18 cellular contexts compared by ENCODE assay signal in the genomic region with DNA sequence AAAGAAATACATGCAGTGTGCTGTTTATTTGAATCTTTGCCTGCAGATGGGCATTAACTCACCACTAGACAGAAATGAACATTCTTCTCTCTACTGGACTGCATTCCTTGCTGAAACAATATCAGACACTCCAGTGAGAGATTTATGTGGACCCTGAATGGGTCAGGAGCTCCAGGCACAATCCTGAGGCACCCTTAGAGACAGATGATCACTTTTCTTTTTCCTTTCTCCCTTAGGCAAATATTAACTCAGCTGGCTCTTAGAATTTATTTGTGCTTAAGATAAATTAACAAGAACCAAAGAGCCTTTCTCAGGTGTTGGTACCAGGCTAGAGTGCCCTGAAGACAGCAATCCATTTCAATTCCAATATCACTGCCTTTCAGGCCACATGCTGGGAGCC.
"Had no signal": no experiment of that assay in that cellular context is flagged by ENCODE, and none has a peak within 500 bp of the region (broad histone marks: within the 10 kb centered on the region; RNA-seq: fewer than 3 reads in every experiment).

No MANE protein-coding gene starts in this region.

- H3K27ac ChIP-seq: colonic mucosa, gastrocnemius medialis, right atrium auricular region, tibial artery had no signal

- DNase-seq: activated CD4-positive, alpha-beta T cell treated with anti-CD3 and anti-CD28 coated beads, Interleukin-2, amount 50 U/mL, for 1 hour; activated CD4-positive, CD25-positive, alpha-beta regulatory T cell treated with anti-CD3 and anti-CD28 coated beads, Interleukin-2, amount 50 U/mL, for 72 hours; activated CD8-positive, alpha-beta memory T cell treated with anti-CD3 and anti-CD28 coated beads for 24 hours; activated CD8-positive, alpha-beta memory T cell treated with anti-CD3 and anti-CD28 coated beads, Interleukin-2, amount 50 U/mL, for 48 hours; activated effector memory CD4-positive, alpha-beta T cell treated with anti-CD3 and anti-CD28 coated beads, Interleukin-2, amount 50 U/mL, for 16 hours; activated naive CD4-positive, alpha-beta T cell treated with anti-CD3 and anti-CD28 coated beads, Interleukin-2, amount 50 U/mL, for 16 hours; activated T-cell treated with anti-CD3 and anti-CD28 coated beads, Interleukin-2, amount 50 U/mL, for 48 hours; aorta; colonic mucosa; erythroblast; gastrocnemius medialis; head of caudate nucleus; left ventricle myocardium superior; stimulated activated CD4-positive, alpha-beta T cell treated with anti-CD3 and anti-CD28 coated beads, Interleukin-2, amount 100 ng/mL, for 24 hours; stimulated activated naive CD8-positive, alpha-beta T cell treated with anti-CD3 and anti-CD28 coated beads, Interleukin-15, Interleukin-2, amounts not matched to agents 100 U/mL and 50 U/mL, for 24 hours; substantia nigra; tibial artery had no signal

- H3K4me3 ChIP-seq: colonic mucosa, gastrocnemius medialis, right atrium auricular region, tibial artery had no signal

- H3K4me1 ChIP-seq: colonic mucosa, gastrocnemius medialis, right atrium auricular region, tibial artery had no signal

- H3K27me3 ChIP-seq: colonic mucosa, right atrium auricular region, tibial artery had no signal

- H3K36me3 ChIP-seq: colonic mucosa, gastrocnemius medialis, right atrium auricular region, tibial artery had no signal

- H3K9me3 ChIP-seq: colonic mucosa, gastrocnemius medialis, right atrium auricular region, tibial artery had no signal
